20 cellular contexts compared by ENCODE assay signal in the genomic region with DNA sequence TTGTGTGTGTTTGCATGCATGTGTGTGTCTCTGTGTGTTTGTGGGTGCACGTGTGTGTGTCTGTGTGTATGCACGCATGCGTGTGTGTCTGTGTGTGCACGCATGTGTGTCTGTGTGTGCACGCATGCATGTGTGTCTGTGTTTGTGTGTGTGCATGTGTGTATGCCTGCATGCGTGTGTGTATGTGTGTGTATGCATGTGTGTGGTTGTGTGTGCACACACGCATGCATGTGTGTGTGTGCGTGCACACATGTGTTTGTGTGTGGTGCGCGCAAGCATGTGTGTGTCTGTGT.
DNase-seq lines count a peak whose midpoint lies in the region; ATAC-seq and TF ChIP-seq lines count a peak whose summit lies in the region.
"Had no signal": no experiment of that assay in that cellular context is flagged by ENCODE, and none has a peak within 500 bp of the region (broad histone marks: within the 10 kb centered on the region; RNA-seq: fewer than 3 reads in every experiment).

No MANE protein-coding gene starts in this region.

- POLR2A ChIA-PET in activated CD8-positive, alpha-beta T cell treated with anti-CD3 and anti-CD28 coated beads, Interleukin-2, amount 10 ng/mL, durations not matched to agents 7 days and 5 days (lab: Charles Lee): no interaction called here
- POLR2A ChIA-PET in activated CD8-positive, alpha-beta T cell treated with anti-CD3 and anti-CD28 coated beads for 36 hours (lab: Charles Lee): no interaction called here
- POLR2A ChIA-PET in WTC11 (lab: Charles Lee): no interaction called here

- no peak overlapping the region for H3K18ac ChIP-seq in trophoblast cell (ENCODE audit: low read length)

- peaks cover 17% of the 10 kb centered on the region for H3K9me3 Mint-ChIP-seq in activated CD8-positive, alpha-beta T cell treated with anti-CD3 and anti-CD28 coated beads, Interleukin-2, amount 10 ng/mL, durations not matched to agents 7 days and 5 days (ENCODE audit: insufficient read depth)
- peaks cover 8% of the 10 kb centered on the region for H3K9me3 Mint-ChIP-seq in activated CD8-positive, alpha-beta T cell treated with anti-CD3 and anti-CD28 coated beads for 36 hours
- H3K9me3 Mint-ChIP-seq in WTC11 (peaks cover 37% of the 10 kb centered on the region), endodermal cell (peaks cover 29% of the 10 kb centered on the region)
- peaks cover 19% of the 10 kb centered on the region for H3K9me3 Mint-ChIP-seq in activated CD4-positive, alpha-beta T cell treated with anti-CD3 and anti-CD28 coated beads, Interleukin-2, amount 10 ng/mL, durations not matched to agents 24 days and 14 days

- H2AFZ ChIP-seq in trophoblast cell (ENCODE audit: insufficient read depth, low read length, poor library complexity): no peak overlapping the region
- H2AFZ ChIP-seq: PC-9 had no signal

- ATAC-seq in activated CD8-positive, alpha-beta T cell treated with anti-CD3 and anti-CD28 coated beads, Interleukin-2, amount 10 ng/mL, durations not matched to agents 7 days and 5 days: no peak
- ATAC-seq in activated CD8-positive, alpha-beta T cell treated with anti-CD3 and anti-CD28 coated beads for 36 hours: no peak
- ATAC-seq in WTC11: no peak
- ATAC-seq: Right ventricle myocardium inferior, SK-N-SH treated with all-trans-retinoic acid at 6 μM for 48 hours had no signal

- peak; percentile 2 for DNase-seq in activated CD8-positive, alpha-beta T cell treated with anti-CD3 and anti-CD28 coated beads, Interleukin-2, amount 10 ng/mL, durations not matched to agents 7 days and 5 days
- no peak for DNase-seq in activated CD8-positive, alpha-beta T cell treated with anti-CD3 and anti-CD28 coated beads for 36 hours
- DNase-seq in WTC11 (ENCODE audit: low spot score) (no peak), endodermal cell (peak; percentile 24), trophoblast cell (no peak), GM19238 (ENCODE audit: insufficient read length, low spot score) (no peak), ACHN (no peak)
- no peak for DNase-seq in activated CD4-positive, alpha-beta T cell treated with anti-CD3 and anti-CD28 coated beads, Interleukin-2, amount 10 ng/mL, durations not matched to agents 24 days and 14 days
- DNase-seq: DMS153, KG1, MG63, NCI-H2029, NCI-H446, NCI-H524 treated with DMSO at 0.1 percent for 48 hours, NCI-H774, PC-9, SJCRH30 had no signal

- H3K27ac ChIP-seq in endodermal cell (ENCODE audit: low read depth, low read length) (no peak overlapping the region), trophoblast cell (ENCODE audit: low read depth, low read length) (no peak overlapping the region)
- H3K27ac ChIP-seq: 22Rv1, PC-9, SJCRH30 had no signal

- H4K12ac ChIP-seq in trophoblast cell (ENCODE audit: low read depth, low read length): no peak overlapping the region

- no peak overlapping the region for H2BK12ac ChIP-seq in trophoblast cell (ENCODE audit: low read length)

- H3K4me3 ChIP-seq in endodermal cell (ENCODE audit: low read length) (no peak overlapping the region), trophoblast cell (ENCODE audit: low read depth, low read length) (peak overlapping the region; percentile 41)
- H3K4me3 ChIP-seq: MG63, PC-9, SJCRH30 had no signal

- H3K27ac Mint-ChIP-seq in activated CD8-positive, alpha-beta T cell treated with anti-CD3 and anti-CD28 coated beads, Interleukin-2, amount 10 ng/mL, durations not matched to agents 7 days and 5 days: no peak overlapping the region
- H3K27ac Mint-ChIP-seq in activated CD8-positive, alpha-beta T cell treated with anti-CD3 and anti-CD28 coated beads for 36 hours: no peak overlapping the region
- H3K27ac Mint-ChIP-seq in WTC11 (peak overlapping the region; percentile 87; the same call in 1 of the 2 replicates), endodermal cell (no peak overlapping the region)
- H3K27ac Mint-ChIP-seq in activated CD4-positive, alpha-beta T cell treated with anti-CD3 and anti-CD28 coated beads, Interleukin-2, amount 10 ng/mL, durations not matched to agents 24 days and 14 days: no peak overlapping the region

- no peak overlapping the region for H3K4ac ChIP-seq in trophoblast cell (ENCODE audit: low read depth, low read length)

- H4K8ac ChIP-seq in trophoblast cell (ENCODE audit: low read depth, low read length): no peak overlapping the region

- no peaks in the 10 kb centered on the region for H3K79me1 ChIP-seq in trophoblast cell (ENCODE audit: low read length)

- H3K4me2 ChIP-seq in trophoblast cell (ENCODE audit: low read length): no peak overlapping the region
- H3K4me2 ChIP-seq: PC-9 had no signal

- no peak overlapping the region for H3K14ac ChIP-seq in trophoblast cell (ENCODE audit: low read length)

- no peak overlapping the region for H2AK5ac ChIP-seq in trophoblast cell (ENCODE audit: low read length)

- in situ Hi-C loops in ACHN (cut with HindIII; ENCODE audit: low pct_ligation_motif_present, low pct_unique_long_range_greater_than_20kb, low sequenced_read_pairs): no loop called here

- H3K4me1 ChIP-seq in endodermal cell (ENCODE audit: control insufficient read depth, insufficient read depth, low read length) (no peaks in the 10 kb centered on the region), trophoblast cell (ENCODE audit: control insufficient read depth in 1 of 2, insufficient read depth in 2 of 2, low read length in 2 of 2) (no peaks in the 10 kb centered on the region)

- no peaks in the 10 kb centered on the region for H3K36me3 ChIP-seq in endodermal cell (ENCODE audit: control insufficient read depth, insufficient read depth, low read length)
- H3K36me3 ChIP-seq in trophoblast cell (ENCODE audit: control insufficient read depth in 1 of 2, insufficient read depth in 2 of 2, low read length in 2 of 2): no peaks in the 10 kb centered on the region
- H3K36me3 ChIP-seq: MG63, SJCRH30 had no signal

- H2BK120ac ChIP-seq in trophoblast cell (ENCODE audit: insufficient read depth, low read length, poor library complexity): no peak overlapping the region

- WGBS in endodermal cell (ENCODE audit: insufficient coverage in 1 of 2, insufficient read length in 1 of 2), 2 experiments: 96 to 100% methylated on average over 5 to 10 of the region's 10 CpGs
- WGBS in trophoblast cell (ENCODE audit: extremely low coverage, insufficient coverage, insufficient read length): no CpG with 5 or more reads among the region's 10 CpGs

- no peak overlapping the region for H4K91ac ChIP-seq in trophoblast cell (ENCODE audit: low read depth, low read length)

- no peak overlapping the region for H2BK5ac ChIP-seq in trophoblast cell (ENCODE audit: low read depth, low read length, poor library complexity)

- CTCF ChIA-PET in activated CD8-positive, alpha-beta T cell treated with anti-CD3 and anti-CD28 coated beads, Interleukin-2, amount 10 ng/mL, durations not matched to agents 7 days and 5 days (lab: Charles Lee): no interaction called here
- CTCF ChIA-PET in activated CD8-positive, alpha-beta T cell treated with anti-CD3 and anti-CD28 coated beads for 36 hours (lab: Charles Lee): interaction anchor here (0.9 kb wide), 1 partner anchor 9 kb away, joined by 3 read pairs; no protein-coding TSS in a partner anchor
- CTCF ChIA-PET in WTC11 (lab: Charles Lee): no interaction called here

- H3K4me1 Mint-ChIP-seq in activated CD8-positive, alpha-beta T cell treated with anti-CD3 and anti-CD28 coated beads, Interleukin-2, amount 10 ng/mL, durations not matched to agents 7 days and 5 days (ENCODE audit: low read depth): no peaks in the 10 kb centered on the region
- no peaks in the 10 kb centered on the region for H3K4me1 Mint-ChIP-seq in activated CD8-positive, alpha-beta T cell treated with anti-CD3 and anti-CD28 coated beads for 36 hours (ENCODE audit: low read depth)
- H3K4me1 Mint-ChIP-seq in WTC11 (peaks cover 29% of the 10 kb centered on the region), endodermal cell (no peaks in the 10 kb centered on the region)
- H3K4me1 Mint-ChIP-seq in activated CD4-positive, alpha-beta T cell treated with anti-CD3 and anti-CD28 coated beads, Interleukin-2, amount 10 ng/mL, durations not matched to agents 24 days and 14 days: no peaks in the 10 kb centered on the region

- no peaks in the 10 kb centered on the region for H3K36me3 Mint-ChIP-seq in activated CD8-positive, alpha-beta T cell treated with anti-CD3 and anti-CD28 coated beads, Interleukin-2, amount 10 ng/mL, durations not matched to agents 7 days and 5 days (ENCODE audit: low read depth)
- no peaks in the 10 kb centered on the region for H3K36me3 Mint-ChIP-seq in activated CD8-positive, alpha-beta T cell treated with anti-CD3 and anti-CD28 coated beads for 36 hours (ENCODE audit: low read depth)
- peaks cover 27% of the 10 kb centered on the region for H3K36me3 Mint-ChIP-seq in WTC11
- no peaks in the 10 kb centered on the region for H3K36me3 Mint-ChIP-seq in endodermal cell (ENCODE audit: low read depth)
- H3K36me3 Mint-ChIP-seq in activated CD4-positive, alpha-beta T cell treated with anti-CD3 and anti-CD28 coated beads, Interleukin-2, amount 10 ng/mL, durations not matched to agents 24 days and 14 days (ENCODE audit: low read depth): no peaks in the 10 kb centered on the region

- H3K79me2 ChIP-seq in trophoblast cell (ENCODE audit: control insufficient read depth, insufficient read depth, low read length, poor library complexity): no peaks in the 10 kb centered on the region

- peaks cover 21% of the 10 kb centered on the region for H3K9me3 ChIP-seq in endodermal cell (ENCODE audit: control insufficient read depth, low read length)
- peaks cover 8% of the 10 kb centered on the region for H3K9me3 ChIP-seq in trophoblast cell (ENCODE audit: insufficient read depth, low read depth, low read length)
- H3K9me3 ChIP-seq: SJCRH30 had no signal

- no peak for TF ChIP-seq CTCF in activated CD8-positive, alpha-beta T cell treated with anti-CD3 and anti-CD28 coated beads for 36 hours (IDR thresholded peaks at IDR 0.05)
- TF ChIP-seq CTCF in WTC11 (IDR thresholded peaks at IDR 0.05) (no peak), endodermal cell (conservative IDR thresholded peaks at IDR 0.05) (no peak)

- H3K23ac ChIP-seq in trophoblast cell (ENCODE audit: low read length): no peak overlapping the region

- H3K27me3 Mint-ChIP-seq in activated CD8-positive, alpha-beta T cell treated with anti-CD3 and anti-CD28 coated beads, Interleukin-2, amount 10 ng/mL, durations not matched to agents 7 days and 5 days (ENCODE audit: low read depth): peaks cover 14% of the 10 kb centered on the region
- H3K27me3 Mint-ChIP-seq in activated CD8-positive, alpha-beta T cell treated with anti-CD3 and anti-CD28 coated beads for 36 hours: no peaks in the 10 kb centered on the region
- peaks cover 2% of the 10 kb centered on the region for H3K27me3 Mint-ChIP-seq in WTC11 (ENCODE audit: low read depth)
- peaks cover 1% of the 10 kb centered on the region for H3K27me3 Mint-ChIP-seq in endodermal cell (ENCODE audit: insufficient read depth)
- H3K27me3 Mint-ChIP-seq in activated CD4-positive, alpha-beta T cell treated with anti-CD3 and anti-CD28 coated beads, Interleukin-2, amount 10 ng/mL, durations not matched to agents 24 days and 14 days: peaks cover 29% of the 10 kb centered on the region

- H3K27me3 ChIP-seq in endodermal cell (ENCODE audit: control insufficient read depth, insufficient read depth, low read length, poor library complexity, severe bottlenecking): no peaks in the 10 kb centered on the region
- H3K27me3 ChIP-seq in trophoblast cell (ENCODE audit: insufficient read depth, low read length): no peaks in the 10 kb centered on the region
- H3K27me3 ChIP-seq: MG63, SJCRH30 had no signal

- H3K4me3 Mint-ChIP-seq in activated CD8-positive, alpha-beta T cell treated with anti-CD3 and anti-CD28 coated beads, Interleukin-2, amount 10 ng/mL, durations not matched to agents 7 days and 5 days: no peak overlapping the region
- H3K4me3 Mint-ChIP-seq in activated CD8-positive, alpha-beta T cell treated with anti-CD3 and anti-CD28 coated beads for 36 hours: no peak overlapping the region
- no peak overlapping the region for H3K4me3 Mint-ChIP-seq in WTC11
- H3K4me3 Mint-ChIP-seq in endodermal cell: no peak overlapping the region
- no peak overlapping the region for H3K4me3 Mint-ChIP-seq in activated CD4-positive, alpha-beta T cell treated with anti-CD3 and anti-CD28 coated beads, Interleukin-2, amount 10 ng/mL, durations not matched to agents 24 days and 14 days

- H3K9ac ChIP-seq in endodermal cell (ENCODE audit: extremely low read depth, low read length, poor library complexity, severe bottlenecking): no peak overlapping the region
- H3K9ac ChIP-seq in trophoblast cell (ENCODE audit: low read length): no peak overlapping the region

- intact Hi-C loops in activated CD8-positive, alpha-beta T cell treated with anti-CD3 and anti-CD28 coated beads for 36 hours (cut with micrococcal nuclease): no loop called here
- intact Hi-C loops in activated CD4-positive, alpha-beta T cell treated with anti-CD3 and anti-CD28 coated beads, Interleukin-2, amount 10 ng/mL, durations not matched to agents 24 days and 14 days (cut with micrococcal nuclease): no loop called here

Comparison
In these comparisons a context has a peak if more than half of its experiments do, and no peak if none do; other contexts are left out.
1. DNase-seq: peak in activated CD8-positive, alpha-beta T cell treated with anti-CD3 and anti-CD28 coated beads, Interleukin-2, amount 10 ng/mL, durations not matched to agents 7 days and 5 days (single experiment) and endodermal cell (single experiment); none in activated CD8-positive, alpha-beta T cell treated with anti-CD3 and anti-CD28 coated beads for 36 hours (single experiment), WTC11 (single experiment), trophoblast cell (0 of 2), activated CD4-positive, alpha-beta T cell treated with anti-CD3 and anti-CD28 coated beads, Interleukin-2, amount 10 ng/mL, durations not matched to agents 24 days and 14 days (single experiment), GM19238 (single experiment) and ACHN (single experiment).